ENCODE assay signal across 14 cellular contexts in the genomic region with DNA sequence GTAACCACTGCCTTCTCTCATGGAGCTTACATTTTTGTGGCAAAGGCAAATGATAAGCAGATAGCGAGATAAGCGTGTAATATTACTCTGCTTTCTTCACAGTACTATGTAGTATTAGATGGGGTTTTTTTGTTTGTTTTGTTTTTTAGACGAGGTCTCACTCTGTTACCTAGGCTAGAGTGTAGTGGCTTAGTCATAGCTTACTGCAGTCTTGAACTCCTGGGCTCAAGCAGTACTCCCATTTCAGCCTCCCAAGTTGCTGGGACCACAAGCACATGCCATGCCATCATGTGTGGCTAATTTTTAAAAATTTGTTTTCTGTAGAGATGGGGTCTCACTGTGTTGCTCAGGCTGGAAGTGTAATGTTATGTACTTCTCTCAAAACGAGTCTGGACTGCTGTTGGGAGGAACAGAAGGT. TPM values are rescaled to one million over a fixed set of nuclear protein-coding genes. Genes with fewer than 3 reads are reported as not detected.
DNase-seq lines count a peak whose midpoint lies in the region; ATAC-seq and TF ChIP-seq lines count a peak whose summit lies in the region.
"Had no signal": no experiment of that assay in that cellular context is flagged by ENCODE, and none has a peak within 500 bp of the region (broad histone marks: within the 10 kb centered on the region; RNA-seq: fewer than 3 reads in every experiment).

No MANE protein-coding gene starts in this region.

- H3K4me2 ChIP-seq in OCI-LY1 (ENCODE audit: low read length), result no peak overlapping the region; the same call in 1 of the 2 replicates

- no peak overlapping the region for H3K4me3 ChIP-seq in OCI-LY1 (ENCODE audit: low read depth, low read length, poor library complexity, severe bottlenecking)
- no peak overlapping the region for H3K4me3 ChIP-seq in endodermal cell (ENCODE audit: low read length)
- H3K4me3 ChIP-seq: breast epithelium had no signal

- peak; percentile 57 for DNase-seq in activated CD4-positive, alpha-beta T cell treated with anti-CD3 and anti-CD28 coated beads, Interleukin-2, amount 10 ng/mL, durations not matched to agents 24 days and 14 days
- no peak for DNase-seq in activated CD4-positive, alpha-beta T cell treated with anti-CD3 and anti-CD28 coated beads for 48 hours
- no peak for DNase-seq in central memory CD8-positive, alpha-beta T cell (ENCODE audit: low spot score in 2 of 2)
- DNase-seq in stimulated activated effector memory CD8-positive, alpha-beta T cell treated with anti-CD3 and anti-CD28 coated beads, Interleukin-12 subunit alpha, Interleukin-12 subunit beta, amount 100 ng/mL, for 72 hours (ENCODE audit: low spot score in 2 of 2), result no peak
- no peak for DNase-seq in endodermal cell
- DNase-seq: NCI-H1092 treated with DMSO at 0.1 percent for 48 hours; NCI-H69; stimulated activated CD4-positive, alpha-beta T cell treated with anti-CD3 and anti-CD28 coated beads, Interleukin-15, amount 100 ng/mL, for 24 hours had no signal

- peaks cover 21% of the 10 kb centered on the region; the same call in 1 of the 2 replicates for H3K36me3 ChIP-seq in OCI-LY1 (ENCODE audit: insufficient read depth, low read length)
- H3K36me3 ChIP-seq in endodermal cell (ENCODE audit: control insufficient read depth, insufficient read depth, low read length), result no peaks in the 10 kb centered on the region
- H3K36me3 ChIP-seq: breast epithelium had no signal

- peaks cover 100% of the 10 kb centered on the region for H3K79me2 ChIP-seq in OCI-LY1 (ENCODE audit: insufficient read depth, low read length)

- H3K4me1 Mint-ChIP-seq in activated CD4-positive, alpha-beta T cell treated with anti-CD3 and anti-CD28 coated beads, Interleukin-2, amount 10 ng/mL, durations not matched to agents 24 days and 14 days, result peaks cover 54% of the 10 kb centered on the region
- peaks cover 71% of the 10 kb centered on the region for H3K4me1 Mint-ChIP-seq in central memory CD8-positive, alpha-beta T cell
- H3K4me1 Mint-ChIP-seq in stimulated activated effector memory CD8-positive, alpha-beta T cell treated with anti-CD3 and anti-CD28 coated beads, Interleukin-12 subunit alpha, Interleukin-12 subunit beta, amount 100 ng/mL, for 72 hours, result peaks cover 70% of the 10 kb centered on the region
- peaks cover 10% of the 10 kb centered on the region for H3K4me1 Mint-ChIP-seq in endodermal cell

- no peaks in the 10 kb centered on the region for H3K9me3 Mint-ChIP-seq in activated CD4-positive, alpha-beta T cell treated with anti-CD3 and anti-CD28 coated beads, Interleukin-2, amount 10 ng/mL, durations not matched to agents 24 days and 14 days
- H3K9me3 Mint-ChIP-seq in central memory CD8-positive, alpha-beta T cell, result no peaks in the 10 kb centered on the region
- H3K9me3 Mint-ChIP-seq in stimulated activated effector memory CD8-positive, alpha-beta T cell treated with anti-CD3 and anti-CD28 coated beads, Interleukin-12 subunit alpha, Interleukin-12 subunit beta, amount 100 ng/mL, for 72 hours, result no peaks in the 10 kb centered on the region
- H3K9me3 Mint-ChIP-seq in endodermal cell, result no peaks in the 10 kb centered on the region
- H3K9me3 Mint-ChIP-seq: neural crest cell had no signal

- no peak overlapping the region for H2AFZ ChIP-seq in OCI-LY1 (ENCODE audit: low read length)

- 90 to 93% methylated on average over 2 to 4 of the region's 4 CpGs for WGBS in endodermal cell (ENCODE audit: insufficient coverage in 1 of 2, insufficient read length in 1 of 2), 2 experiments

- H3K9me3 ChIP-seq in OCI-LY1 (ENCODE audit: low read length) (no peaks in the 10 kb centered on the region), endodermal cell (ENCODE audit: control insufficient read depth, low read length) (no peaks in the 10 kb centered on the region)
- H3K9me3 ChIP-seq: breast epithelium had no signal

- H3K27me3 Mint-ChIP-seq in activated CD4-positive, alpha-beta T cell treated with anti-CD3 and anti-CD28 coated beads, Interleukin-2, amount 10 ng/mL, durations not matched to agents 24 days and 14 days, result no peaks in the 10 kb centered on the region
- H3K27me3 Mint-ChIP-seq in central memory CD8-positive, alpha-beta T cell, result no peaks in the 10 kb centered on the region
- H3K27me3 Mint-ChIP-seq in endodermal cell (ENCODE audit: insufficient read depth), result peaks cover 29% of the 10 kb centered on the region

- H4K20me1 ChIP-seq in OCI-LY1 (ENCODE audit: insufficient read depth, low read length), result peaks cover 10% of the 10 kb centered on the region

- intact Hi-C loops in activated CD4-positive, alpha-beta T cell treated with anti-CD3 and anti-CD28 coated beads, Interleukin-2, amount 10 ng/mL, durations not matched to agents 24 days and 14 days (cut with micrococcal nuclease), result loop anchor here (1.0 kb wide), 1 partner anchor 9 kb away; no protein-coding TSS in a partner anchor

- no peak overlapping the region for H3K9ac ChIP-seq in OCI-LY1 (ENCODE audit: low read length)
- no peak overlapping the region for H3K9ac ChIP-seq in endodermal cell (ENCODE audit: extremely low read depth, low read length, poor library complexity, severe bottlenecking)

- H3K27me3 ChIP-seq in OCI-LY1 (ENCODE audit: insufficient read depth, low read length) (no peaks in the 10 kb centered on the region), endodermal cell (ENCODE audit: control insufficient read depth, insufficient read depth, low read length, poor library complexity, severe bottlenecking) (peaks cover 50% of the 10 kb centered on the region)
- H3K27me3 ChIP-seq: breast epithelium had no signal

- H3K9me2 ChIP-seq in OCI-LY1 (ENCODE audit: low read depth, low read length), result no peaks in the 10 kb centered on the region

- TF ChIP-seq CTCF in OCI-LY1 (IDR thresholded peaks at IDR 0.05; ENCODE audit: low read length) (no peak), endodermal cell (conservative IDR thresholded peaks at IDR 0.05) (no peak)

- H3K27ac Mint-ChIP-seq in activated CD4-positive, alpha-beta T cell treated with anti-CD3 and anti-CD28 coated beads, Interleukin-2, amount 10 ng/mL, durations not matched to agents 24 days and 14 days, result peak overlapping the region; percentile 80
- H3K27ac Mint-ChIP-seq in central memory CD8-positive, alpha-beta T cell (ENCODE audit: low read depth), result peak overlapping the region; percentile 86
- H3K27ac Mint-ChIP-seq in stimulated activated effector memory CD8-positive, alpha-beta T cell treated with anti-CD3 and anti-CD28 coated beads, Interleukin-12 subunit alpha, Interleukin-12 subunit beta, amount 100 ng/mL, for 72 hours, result peak overlapping the region; percentile 88
- H3K27ac Mint-ChIP-seq in endodermal cell, result no peak overlapping the region

- no peaks in the 10 kb centered on the region for H3F3A ChIP-seq in OCI-LY1 (ENCODE audit: insufficient read depth, low read length)

- H3K4me3 Mint-ChIP-seq in activated CD4-positive, alpha-beta T cell treated with anti-CD3 and anti-CD28 coated beads, Interleukin-2, amount 10 ng/mL, durations not matched to agents 24 days and 14 days, result peak overlapping the region; percentile 23
- peak overlapping the region; percentile 62 for H3K4me3 Mint-ChIP-seq in central memory CD8-positive, alpha-beta T cell
- peak overlapping the region; percentile 46 for H3K4me3 Mint-ChIP-seq in stimulated activated effector memory CD8-positive, alpha-beta T cell treated with anti-CD3 and anti-CD28 coated beads, Interleukin-12 subunit alpha, Interleukin-12 subunit beta, amount 100 ng/mL, for 72 hours
- no peak overlapping the region for H3K4me3 Mint-ChIP-seq in endodermal cell
- H3K4me3 Mint-ChIP-seq: neural crest cell had no signal

- H3K27ac ChIP-seq in OCI-LY1 (ENCODE audit: low read depth, low read length, poor library complexity, severe bottlenecking) (peak overlapping the region; percentile 44), endodermal cell (ENCODE audit: low read depth, low read length) (no peak overlapping the region)

- H3K4me1 ChIP-seq in OCI-LY1 (ENCODE audit: insufficient read depth, low read length, severe bottlenecking) (peaks cover 92% of the 10 kb centered on the region), endodermal cell (ENCODE audit: control insufficient read depth, insufficient read depth, low read length) (no peaks in the 10 kb centered on the region)

- peaks cover 12% of the 10 kb centered on the region for H3K36me3 Mint-ChIP-seq in activated CD4-positive, alpha-beta T cell treated with anti-CD3 and anti-CD28 coated beads, Interleukin-2, amount 10 ng/mL, durations not matched to agents 24 days and 14 days (ENCODE audit: low read depth)
- peaks cover 28% of the 10 kb centered on the region for H3K36me3 Mint-ChIP-seq in central memory CD8-positive, alpha-beta T cell (ENCODE audit: insufficient read depth)
- H3K36me3 Mint-ChIP-seq in stimulated activated effector memory CD8-positive, alpha-beta T cell treated with anti-CD3 and anti-CD28 coated beads, Interleukin-12 subunit alpha, Interleukin-12 subunit beta, amount 100 ng/mL, for 72 hours, result peaks cover 36% of the 10 kb centered on the region
- no peaks in the 10 kb centered on the region for H3K36me3 Mint-ChIP-seq in endodermal cell (ENCODE audit: low read depth)

- ATAC-seq in central memory CD8-positive, alpha-beta T cell (replicated peaks; ENCODE audit: extremely low read depth, poor library complexity, severe bottlenecking), result peak; percentile 59
- ATAC-seq in stimulated activated effector memory CD8-positive, alpha-beta T cell treated with anti-CD3 and anti-CD28 coated beads, Interleukin-12 subunit alpha, Interleukin-12 subunit beta, amount 100 ng/mL, for 72 hours, result peak; percentile 80
- no peak for ATAC-seq in GM19324 (IDR thresholded peaks at IDR 0.05; ENCODE audit: low FRiP score, unreplicated experiment)
- no peak for ATAC-seq in HG02970 (IDR thresholded peaks at IDR 0.05; ENCODE audit: low FRiP score, unreplicated experiment)
- ATAC-seq: esophagus mucosa had no signal

RNA-seq across cellular contexts. Expression of a gene that starts 22.9 kb away (rescaled TPM):
- total RNA-seq in activated CD4-positive, alpha-beta T cell treated with anti-CD3 and anti-CD28 coated beads, Interleukin-2, amount 10 ng/mL, durations not matched to agents 24 days and 14 days, result 296 and 298 TPM in 2 replicates
- 1 to 10 TPM; 1.3 to 4.9 TPM for total RNA-seq in endodermal cell
- 15.2 TPM for polyA plus RNA-seq in endodermal cell (2013, experiment 1 of 2)
- 13.7 TPM for polyA plus RNA-seq in endodermal cell (2013, experiment 2 of 2)

Comparison
In these comparisons a context has a peak if more than half of its experiments do, and no peak if none do; other contexts are left out.
1. ATAC-seq: peak in central memory CD8-positive, alpha-beta T cell (single experiment) and stimulated activated effector memory CD8-positive, alpha-beta T cell treated with anti-CD3 and anti-CD28 coated beads, Interleukin-12 subunit alpha, Interleukin-12 subunit beta, amount 100 ng/mL, for 72 hours (single experiment); none in GM19324 (single experiment) and HG02970 (single experiment).
2. RNA of a gene that starts 22.9 kb away (total RNA-seq): 296 to 298 TPM in activated CD4-positive, alpha-beta T cell treated with anti-CD3 and anti-CD28 coated beads, Interleukin-2, amount 10 ng/mL, durations not matched to agents 24 days and 14 days; 1.3 to 4.9 TPM in endodermal cell; every median in the first group is over 10 times any median in the second.